ENCODE assay signal across 13 cellular contexts in the genomic region with DNA sequence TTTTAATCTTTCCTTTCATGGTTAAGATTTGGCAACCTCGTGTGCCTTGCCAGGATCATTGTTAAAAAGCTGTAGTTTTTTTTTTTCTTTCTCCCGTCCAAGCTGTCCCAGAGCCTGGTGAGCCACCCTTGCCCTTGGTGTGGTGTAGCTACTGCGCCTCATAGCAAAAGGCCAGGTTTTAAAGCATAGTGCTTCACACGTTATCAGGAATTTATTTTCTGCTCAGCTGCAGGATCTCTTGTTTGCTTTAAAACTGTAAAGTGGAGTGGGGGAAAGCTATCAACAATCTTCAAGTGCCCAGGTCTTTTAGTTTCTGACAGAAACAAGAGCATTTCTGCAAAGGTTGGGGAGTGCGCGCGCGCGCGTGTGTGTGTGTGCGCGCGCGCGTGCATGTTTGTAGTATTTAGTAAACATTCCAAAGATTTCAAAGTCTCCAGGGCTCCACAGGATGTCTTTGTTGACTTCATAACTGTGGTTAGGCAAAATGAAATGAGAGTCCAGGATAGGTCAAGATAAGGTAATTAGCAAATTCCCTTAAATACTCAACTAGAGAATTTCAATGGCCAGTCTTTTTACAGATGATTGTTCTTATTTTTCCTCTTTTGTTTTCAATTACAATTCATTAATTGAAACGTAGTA. TPM values are rescaled to one million over a fixed set of nuclear protein-coding genes. Genes with fewer than 3 reads are reported as not detected.
DNase-seq lines count a peak whose midpoint lies in the region; ATAC-seq and TF ChIP-seq lines count a peak whose summit lies in the region.
"Had no signal": no experiment of that assay in that cellular context is flagged by ENCODE, and none has a peak within 500 bp of the region (broad histone marks: within the 10 kb centered on the region; RNA-seq: fewer than 3 reads in every experiment).

No MANE protein-coding gene starts in this region.

- DNase-seq in DMS79 treated with DMSO at 0.1 percent for 48 hours (lab: John Stamatoyannopoulos, UW) (peak; percentile 68), choroid plexus epithelial cell (ENCODE audit: low read depth) (peak; percentile 74), lower lobe of right lung (peak; percentile 83), midbrain (lab: John Stamatoyannopoulos, UW) (no peak), T-helper 9 cell (no peak)
- no peak for DNase-seq in activated naive CD4-positive, alpha-beta T cell (lab: John Stamatoyannopoulos, UW)
- DNase-seq: naive B cell; NCI-H2029; stimulated activated naive CD8-positive, alpha-beta T cell treated with anti-CD3 and anti-CD28 coated beads, Interleukin-15, Interleukin-2, amounts not matched to agents 100 U/mL and 50 U/mL, for 24 hours; T-cell had no signal

- H3K4me3 ChIP-seq in choroid plexus epithelial cell (ENCODE audit: low read depth, low read length) (no peak overlapping the region), lower lobe of right lung (no peak overlapping the region)
- H3K4me3 ChIP-seq: gastroesophageal sphincter had no signal

- H3K36me3 ChIP-seq in lower lobe of right lung = no peaks in the 10 kb centered on the region
- H3K36me3 ChIP-seq: gastroesophageal sphincter had no signal

- H3K27ac ChIP-seq in lower lobe of right lung = peak overlapping the region; percentile 31
- H3K27ac ChIP-seq: gastroesophageal sphincter had no signal

- TF ChIP-seq RAD21 in Ishikawa (IDR thresholded peaks at IDR 0.05; ENCODE audit: low read depth) = no peak

- no peak for TF ChIP-seq CTCF in choroid plexus epithelial cell (conservative IDR thresholded peaks at IDR 0.05; ENCODE audit: low read depth, low read length)
- TF ChIP-seq CTCF in lower lobe of right lung (IDR thresholded peaks at IDR 0.05) = no peak

- peak; percentile 83 to 95 for ATAC-seq in lower lobe of right lung
- ATAC-seq in HG02884 (IDR thresholded peaks at IDR 0.05; ENCODE audit: unreplicated experiment) = no peak
- ATAC-seq: gastroesophageal sphincter; stimulated activated naive CD8-positive, alpha-beta T cell treated with anti-CD3 and anti-CD28 coated beads, Interleukin-15, Interleukin-2, amounts not matched to agents 100 U/mL and 50 U/mL, for 24 hours; T-cell had no signal

- no peaks in the 10 kb centered on the region for H3K9me3 ChIP-seq in lower lobe of right lung
- H3K9me3 ChIP-seq: gastroesophageal sphincter had no signal

- H3K4me1 ChIP-seq in lower lobe of right lung = peaks cover 32% of the 10 kb centered on the region

- H3K27me3 ChIP-seq in lower lobe of right lung (ENCODE audit: low read depth) = no peaks in the 10 kb centered on the region
- H3K27me3 ChIP-seq: gastroesophageal sphincter had no signal

- intact Hi-C loops in lower lobe of right lung (cut with DNase I) = no loop called here

- TF ChIP-seq EP300 in Ishikawa (IDR thresholded peaks at IDR 0.05; ENCODE audit: borderline replicate concordance) = no peak

TF ChIP-seq in Ishikawa, 13 proteins besides CTCF, POLR2A, EP300 and RAD21:
- no peak for TF ChIP-seq ZBTB7A (IDR thresholded peaks at IDR 0.05; ENCODE audit: low read depth)
- TF ChIP-seq, protein P1, sequence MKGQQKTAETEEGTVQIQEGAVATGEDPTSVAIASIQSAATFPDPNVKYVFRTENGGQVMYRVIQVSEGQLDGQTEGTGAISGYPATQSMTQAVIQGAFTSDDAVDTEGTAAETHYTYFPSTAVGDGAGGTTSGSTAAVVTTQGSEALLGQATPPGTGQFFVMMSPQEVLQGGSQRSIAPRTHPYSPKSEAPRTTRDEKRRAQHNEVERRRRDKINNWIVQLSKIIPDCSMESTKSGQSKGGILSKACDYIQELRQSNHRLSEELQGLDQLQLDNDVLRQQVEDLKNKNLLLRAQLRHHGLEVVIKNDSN (IDR thresholded peaks at IDR 0.05) = no peak
- TF ChIP-seq TCF12 (IDR thresholded peaks at IDR 0.05; ENCODE audit: low read depth) = no peak
- TF ChIP-seq TAF1 (IDR thresholded peaks at IDR 0.05; ENCODE audit: low read depth) = no peak
- TF ChIP-seq TEAD4 (IDR thresholded peaks at IDR 0.05) = peak; percentile 85

RNA-seq across cellular contexts. Expression of gene EML1, which starts 45.5 kb away (rescaled TPM):
- 34.5 TPM for total RNA-seq in lower lobe of right lung

Comparison
In these comparisons a context has a peak if more than half of its experiments do, and no peak if none do; other contexts are left out.
1. DNase-seq: peak in DMS79 treated with DMSO at 0.1 percent for 48 hours (single experiment), choroid plexus epithelial cell (single experiment) and lower lobe of right lung (single experiment); none in midbrain (single experiment), T-helper 9 cell (single experiment) and activated naive CD4-positive, alpha-beta T cell (0 of 4).